ENCODE assay signal across 8 cellular contexts in the genomic region with DNA sequence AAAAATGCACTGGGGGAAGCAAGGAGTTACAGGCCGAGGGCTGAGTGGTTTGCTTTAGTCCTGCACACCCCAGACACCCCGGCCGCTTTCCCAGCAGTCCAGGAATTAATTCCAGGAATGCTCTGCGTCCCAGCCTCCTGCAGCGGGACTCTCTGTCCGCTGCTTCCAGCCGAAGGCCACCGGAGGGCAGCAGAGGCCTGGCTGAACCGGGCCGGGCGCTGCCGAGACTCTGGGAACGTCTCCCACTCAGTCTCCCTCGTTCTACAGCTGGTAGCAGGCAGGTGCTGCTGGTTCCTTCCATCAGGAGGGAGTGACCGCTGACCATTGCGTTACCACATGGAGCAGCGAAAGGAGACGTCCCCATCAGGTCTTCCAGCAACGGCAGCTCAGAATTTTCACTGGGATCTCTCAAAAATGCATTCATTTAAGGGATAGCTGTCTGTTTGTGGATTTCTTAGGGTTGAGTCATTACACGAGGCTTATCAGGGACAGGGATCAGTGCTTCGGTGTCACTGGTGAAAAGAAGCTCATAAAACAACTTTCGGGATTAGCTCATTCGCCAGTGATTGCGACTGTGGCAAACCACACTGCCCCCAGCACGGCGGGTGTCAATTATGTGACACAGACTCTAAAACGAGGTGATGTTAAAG. TPM values are rescaled to one million over a fixed set of nuclear protein-coding genes. Genes with fewer than 3 reads are reported as not detected.
DNase-seq lines count a peak whose midpoint lies in the region; ATAC-seq, FAIRE-seq and TF ChIP-seq lines count a peak whose summit lies in the region.

No MANE protein-coding gene starts in this region.

- H3K27ac ChIP-seq in HCT116 (ENCODE audit: low read depth, low read length): no peak overlapping the region
- H3K27ac ChIP-seq in astrocyte (ENCODE audit: low read depth, low read length): peak overlapping the region; percentile 76
- peak overlapping the region in 3 of 4 donors; percentile 19 to 70 (median 51) for H3K27ac ChIP-seq in sigmoid colon

- H3K27me3 ChIP-seq in HCT116 (ENCODE audit: insufficient read depth, low read length): peaks cover 24% of the 10 kb centered on the region; the same call in 1 of the 2 replicates
- peaks cover 4% of the 10 kb centered on the region for H3K27me3 ChIP-seq in astrocyte (ENCODE audit: insufficient read depth, low read length)
- H3K27me3 ChIP-seq in sigmoid colon: no peaks in the 10 kb centered on the region

- peak; percentile 74 for DNase-seq in HCT116 (ENCODE audit: low read depth, low spot score)
- peak; percentile 62 for DNase-seq in NCI-H1092 treated with DMSO at 0.1 percent for 48 hours (lab: John Stamatoyannopoulos, UW)
- peak; percentile 31 to 40 (median 40) for DNase-seq in T-helper 17 cell
- peak; percentile 76 for DNase-seq in astrocyte (ENCODE audit: low read depth)
- DNase-seq in hepatic stellate cell (ENCODE audit: low spot score): peak; percentile 95
- DNase-seq in sigmoid colon: peak; percentile 90

- POLR2A ChIA-PET in HCT116 (lab: Charles Lee): interaction anchor here (1.1 to 1.4 kb wide), 4 partner anchors 12 to 1573 kb away, joined by 3 to 6 read pairs (median 4); a partner anchor contains a TSS

- H3K4me1 ChIP-seq in HCT116 (ENCODE audit: control insufficient read depth in 1 of 2, insufficient read depth in 2 of 2, low read length in 2 of 2) (peaks cover 7 to 14% of the 10 kb centered on the region in 2 experiments; a peak in 3 of 4 replicates), astrocyte (ENCODE audit: insufficient read depth, low read length) (peaks cover 18% of the 10 kb centered on the region), sigmoid colon (peaks cover 0 to 25% (median 14%) of the 10 kb centered on the region in 4 donors)

- FAIRE-seq in G401.6 (lab: Jason Lieb, UNC) (peak; percentile 88), astrocyte (lab: Jason Lieb, UNC) (peak; percentile 91)

- WGBS in sigmoid colon, 2 donors: 2 to 9% methylated on average over 27 of the region's 27 CpGs

- no TSS peak for BruUV-seq in HCT116 (replicated peaks; lab: Mats Ljungman, UMichigan)

- H3K9me2 ChIP-seq in HCT116 (ENCODE audit: insufficient read depth): no peaks in the 10 kb centered on the region

- TF ChIP-seq RAD21 in HCT116 (IDR thresholded peaks at IDR 0.05; ENCODE audit: low read depth): peak; percentile 99

- H3K9me3 ChIP-seq in HCT116 (ENCODE audit: control insufficient read depth in 1 of 2, insufficient read depth in 1 of 2, low read depth in 1 of 2, low read length in 2 of 2) (no peaks in the 10 kb centered on the region), T-helper 17 cell (ENCODE audit: control insufficient read depth, low read length, poor library complexity, severe bottlenecking) (no peaks in the 10 kb centered on the region), astrocyte (ENCODE audit: insufficient read depth, low read depth, low read length) (no peaks in the 10 kb centered on the region), sigmoid colon (no peaks in the 10 kb centered on the region)

- H3K4me2 ChIP-seq in HCT116 (ENCODE audit: low read length) (peak overlapping the region; percentile 85), astrocyte (ENCODE audit: low read length) (peak overlapping the region; percentile 92)

- TF ChIP-seq CTCF in HCT116 (IDR thresholded peaks at IDR 0.05 in 2 of 3, conservative IDR thresholded peaks at IDR 0.05 in 1 of 3; ENCODE audit: borderline replicate concordance in 1 of 3, insufficient read depth in 1 of 3, low read depth in 2 of 3, low read length in 2 of 3) (peak; percentile 78 to 96 (median 87)), astrocyte (IDR thresholded peaks at IDR 0.05; ENCODE audit: insufficient read depth, low read depth, low read length) (peak; percentile 85), sigmoid colon (IDR thresholded peaks at IDR 0.05) (peak; percentile 61 to 92 (median 86))

- peaks cover 2% of the 10 kb centered on the region for H3K9me3 Mint-ChIP-seq in astrocyte (ENCODE audit: unreplicated experiment)

- H4K20me1 ChIP-seq in HCT116 (ENCODE audit: insufficient read depth) (no peaks in the 10 kb centered on the region), astrocyte (ENCODE audit: insufficient read depth, low read length) (no peaks in the 10 kb centered on the region)

- intact Hi-C loops in HCT116 (cut with micrococcal nuclease) (loop anchor here (1.0 to 10.0 kb wide), 4 partner anchors 1317 to 1574 kb away; no protein-coding TSS in a partner anchor), sigmoid colon (cut with DNase I) (loop anchor here (5.0 kb wide), 3 partner anchors 40 to 1460 kb away; no protein-coding TSS in a partner anchor)

- ATAC-seq in HCT116 (peak; percentile 97), T-helper 17 cell (peak; percentile 79), GM18873 (IDR thresholded peaks at IDR 0.05; ENCODE audit: low FRiP score, unreplicated experiment) (no peak)

- H3K27me3 Mint-ChIP-seq in T-helper 17 cell (peaks cover 48% of the 10 kb centered on the region), astrocyte (ENCODE audit: low read depth, unreplicated experiment) (no peaks in the 10 kb centered on the region)

- TF ChIP-seq POLR2A in HCT116 (IDR thresholded peaks at IDR 0.05; ENCODE audit: borderline replicate concordance, extremely low read depth, insufficient read depth, insufficient read length) (no peak), sigmoid colon (IDR thresholded peaks at IDR 0.05) (no peak)

- no peak for TF ChIP-seq EP300 in sigmoid colon (IDR thresholded peaks at IDR 0.05)

- H3K79me2 ChIP-seq in HCT116 (ENCODE audit: insufficient read depth, low read length): no peaks in the 10 kb centered on the region
- H3K79me2 ChIP-seq in astrocyte (ENCODE audit: insufficient read depth, low read length): no peaks in the 10 kb centered on the region

- peak overlapping the region; percentile 86 for H3K4me3 Mint-ChIP-seq in T-helper 17 cell
- H3K4me3 Mint-ChIP-seq in astrocyte (ENCODE audit: unreplicated experiment): peak overlapping the region; percentile 67

- H3K36me3 ChIP-seq in HCT116 (ENCODE audit: control insufficient read depth in 1 of 2, insufficient read depth in 2 of 2, low read length in 2 of 2) (no peaks in the 10 kb centered on the region), astrocyte (ENCODE audit: insufficient read depth, low read length) (no peaks in the 10 kb centered on the region), sigmoid colon (no peaks in the 10 kb centered on the region)

- H3K9ac ChIP-seq in HCT116 (ENCODE audit: low read length) (no peak overlapping the region), astrocyte (ENCODE audit: low read length) (peak overlapping the region; percentile 80)

- CTCF ChIA-PET in HCT116 (lab: Charles Lee): interaction anchor here (0.7 to 1.6 kb wide), 16 partner anchors 10 to 1617 kb away, joined by 3 to 15 read pairs (median 3); a partner anchor contains a TSS

- RAD21 ChIA-PET in HCT116 (lab: Charles Lee; ENCODE audit: low non-redundant PET in 1 of 2, low total read pairs in 2 of 2, uncharacterized antibody in 2 of 2, unreplicated experiment in 2 of 2): interaction anchor here (0.8 to 0.9 kb wide), 5 partner anchors 24 to 1574 kb away, joined by 3 to 7 read pairs (median 4); no protein-coding TSS in a partner anchor

- H2AFZ ChIP-seq in HCT116 (ENCODE audit: low read depth, low read length, poor library complexity, severe bottlenecking) (peak overlapping the region; percentile 88), astrocyte (ENCODE audit: low read depth, low read length) (peak overlapping the region; percentile 76)

- H3K36me3 Mint-ChIP-seq in T-helper 17 cell (ENCODE audit: low read depth) (peaks cover 2% of the 10 kb centered on the region), astrocyte (ENCODE audit: low read depth, unreplicated experiment) (no peaks in the 10 kb centered on the region)

- H3K4me3 ChIP-seq in HCT116 (replicated peaks in 1 of 2; ENCODE audit: low read depth in 1 of 2, low read length in 2 of 2): peak overlapping the region; percentile 27 to 47
- H3K4me3 ChIP-seq in astrocyte (ENCODE audit: insufficient read depth, low read depth, low read length): peak overlapping the region; percentile 40
- H3K4me3 ChIP-seq in sigmoid colon: peak overlapping the region in 1 of 4 donors; percentile 15

- H3K27ac Mint-ChIP-seq in T-helper 17 cell (peak overlapping the region; percentile 62), astrocyte (ENCODE audit: unreplicated experiment) (peak overlapping the region; percentile 98)

- H3K4me1 Mint-ChIP-seq in T-helper 17 cell: peaks cover 20% of the 10 kb centered on the region
- H3K4me1 Mint-ChIP-seq in astrocyte (ENCODE audit: low read depth, unreplicated experiment): peaks cover 38% of the 10 kb centered on the region

TF ChIP-seq in HCT116, 20 proteins besides CTCF, POLR2A, EP300 and RAD21 (continues in another document):
- TF ChIP-seq ZNF274 (IDR thresholded peaks at IDR 0.05; ENCODE audit: low read depth, low read length) (no peak), JUND (IDR thresholded peaks at IDR 0.05) (0 out of 2 replicates have a peak, but pooled peaks have one; percentile 29), CEBPB (IDR thresholded peaks at IDR 0.05; ENCODE audit: low read depth) (0 out of 2 replicates have a peak, but pooled peaks have one; percentile 48), POLR2AphosphoS5 (IDR thresholded peaks at IDR 0.05; ENCODE audit: low read depth, low read length) (no peak), TCF7L2 (IDR thresholded peaks at IDR 0.05; ENCODE audit: borderline replicate concordance, extremely low read depth, insufficient read depth, insufficient read length) (peak; percentile 15)
- TF ChIP-seq, protein P1, sequence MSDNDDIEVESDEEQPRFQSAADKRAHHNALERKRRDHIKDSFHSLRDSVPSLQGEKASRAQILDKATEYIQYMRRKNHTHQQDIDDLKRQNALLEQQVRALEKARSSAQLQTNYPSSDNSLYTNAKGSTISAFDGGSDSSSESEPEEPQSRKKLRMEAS (IDR thresholded peaks at IDR 0.05): peak; percentile 87
- TF ChIP-seq, protein P2, sequence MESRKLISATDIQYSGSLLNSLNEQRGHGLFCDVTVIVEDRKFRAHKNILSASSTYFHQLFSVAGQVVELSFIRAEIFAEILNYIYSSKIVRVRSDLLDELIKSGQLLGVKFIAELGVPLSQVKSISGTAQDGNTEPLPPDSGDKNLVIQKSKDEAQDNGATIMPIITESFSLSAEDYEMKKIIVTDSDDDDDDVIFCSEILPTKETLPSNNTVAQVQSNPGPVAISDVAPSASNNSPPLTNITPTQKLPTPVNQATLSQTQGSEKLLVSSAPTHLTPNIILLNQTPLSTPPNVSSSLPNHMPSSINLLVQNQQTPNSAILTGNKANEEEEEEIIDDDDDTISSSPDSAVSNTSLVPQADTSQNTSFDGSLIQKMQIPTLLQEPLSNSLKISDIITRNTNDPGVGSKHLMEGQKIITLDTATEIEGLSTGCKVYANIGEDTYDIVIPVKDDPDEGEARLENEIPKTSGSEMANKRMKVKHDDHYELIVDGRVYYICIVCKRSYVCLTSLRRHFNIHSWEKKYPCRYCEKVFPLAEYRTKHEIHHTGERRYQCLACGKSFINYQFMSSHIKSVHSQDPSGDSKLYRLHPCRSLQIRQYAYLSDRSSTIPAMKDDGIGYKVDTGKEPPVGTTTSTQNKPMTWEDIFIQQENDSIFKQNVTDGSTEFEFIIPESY (IDR thresholded peaks at IDR 0.05; ENCODE audit: extremely low read depth, insufficient replicate concordance, low read length): no peak

RNA-seq across cellular contexts. Expression of a gene that starts 24.9 kb away (rescaled TPM):
- total RNA-seq in HCT116 (2021; ENCODE audit: unreplicated experiment): 59.5 TPM
- polyA plus RNA-seq in HCT116 (2012): 50.0 and 54.2 TPM in 2 replicates
- total RNA-seq in T-helper 17 cell: 10 to 100 TPM; 61.3 to 79.1 TPM
- 80.4 and 81.3 TPM in 2 replicates for total RNA-seq in astrocyte
- 10 to 100 TPM; 48.5 to 70.3 (median 57.3) TPM for total RNA-seq in sigmoid colon
- polyA plus RNA-seq in sigmoid colon: 10 to 100 TPM; 16.6 to 40.6 (median 23.4) TPM

Comparison
In these comparisons a context has a peak if more than half of its experiments do, and no peak if none do; other contexts are left out.
1. DNase-seq: peak in every context shown above with its lines; median percentile 95 in hepatic stellate cell; 90 in sigmoid colon; 76 in astrocyte; 74 in HCT116; 62 in NCI-H1092 treated with DMSO at 0.1 percent for 48 hours; 40 in T-helper 17 cell.